8 cellular contexts compared by ENCODE assay signal in genomic region chr1:45499415-45499769, GRCh38. TPM values are rescaled to one million over a fixed set of nuclear protein-coding genes. Genes with fewer than 3 reads are reported as not detected.
DNase-seq lines count a peak whose midpoint lies in the region; ATAC-seq and TF ChIP-seq lines count a peak whose summit lies in the region.

No MANE protein-coding gene starts in this region.

- H3K4me3 Mint-ChIP-seq in type B pancreatic cell = peak overlapping the region; percentile 98

- no peak for TF ChIP-seq RAD21 in liver (IDR thresholded peaks at IDR 0.05)

- H3K4me3 ChIP-seq in DOHH2 (ENCODE audit: low read length) = peak overlapping the region; percentile 86
- peak overlapping the region; percentile 77 to 81 for H3K4me3 ChIP-seq in ascending aorta
- peak overlapping the region; percentile 53 to 77 (median 68) for H3K4me3 ChIP-seq in liver (ENCODE audit: low read depth in 1 of 3, low read length in 3 of 3)

- H4K20me1 ChIP-seq in DOHH2 (ENCODE audit: control insufficient read depth, insufficient read depth, low read depth, low read length) = no peaks in the 10 kb centered on the region

- H3K27me3 Mint-ChIP-seq in type B pancreatic cell = no peaks in the 10 kb centered on the region

- peak overlapping the region; percentile 84 for H3K27ac Mint-ChIP-seq in type B pancreatic cell

- H3K4me1 Mint-ChIP-seq in type B pancreatic cell (ENCODE audit: unreplicated experiment) = peaks cover 29% of the 10 kb centered on the region

- H3K27ac ChIP-seq in DOHH2 (ENCODE audit: low read depth, low read length) (no peak overlapping the region), ascending aorta (peak overlapping the region; percentile 26 to 54), liver (ENCODE audit: low read depth in 1 of 2, low read length in 2 of 2) (peak overlapping the region; percentile 45 to 58)

- WGBS in liver = 18% methylated on average over 7 of the region's 7 CpGs

- DNase-seq in ascending aorta (ENCODE audit: low spot score in 2 of 2) = no peak
- no peak for DNase-seq in type B pancreatic cell (ENCODE audit: extremely low spot score, unreplicated experiment)
- DNase-seq in DMS 273 (lab: John Stamatoyannopoulos, UW; ENCODE audit: unreplicated experiment) = no peak
- no peak for DNase-seq in stimulated activated CD4-positive, alpha-beta T cell treated with anti-CD3 and anti-CD28 coated beads, Interleukin-4, amount 100 ng/mL, for 4 hours

- peaks cover 17% of the 10 kb centered on the region for H3K79me2 ChIP-seq in DOHH2 (ENCODE audit: control insufficient read depth, low read length)

- peak overlapping the region; percentile 31 to 78 for H3K9ac ChIP-seq in liver (ENCODE audit: low read depth in 1 of 2, low read length in 2 of 2)

- ATAC-seq in HG02642 (IDR thresholded peaks at IDR 0.05; ENCODE audit: poor library complexity, unreplicated experiment) = peak; percentile 1
- ATAC-seq in HG02678 (IDR thresholded peaks at IDR 0.05; ENCODE audit: unreplicated experiment) = no peak

- H3K4me1 ChIP-seq in DOHH2 (ENCODE audit: control insufficient read depth, low read length) (peaks cover 20% of the 10 kb centered on the region), ascending aorta (peaks cover 8 to 11% of the 10 kb centered on the region in 2 donors), liver (ENCODE audit: control insufficient read depth in 4 of 4, insufficient read depth in 4 of 4, low read length in 3 of 4) (peaks cover 10 to 50% (median 38%) of the 10 kb centered on the region in 4 donors)

- H3K36me3 Mint-ChIP-seq in type B pancreatic cell = no peaks in the 10 kb centered on the region

- TF ChIP-seq CTCF in DOHH2 (IDR thresholded peaks at IDR 0.05; ENCODE audit: low read depth, low read length, poor library complexity, severe bottlenecking) (no peak), ascending aorta (IDR thresholded peaks at IDR 0.05) (no peak), liver (IDR thresholded peaks at IDR 0.05; ENCODE audit: low read depth, low read length, missing input control) (no peak), type B pancreatic cell (conservative IDR thresholded peaks at IDR 0.05) (no peak)

- H3K4me2 ChIP-seq in DOHH2 (ENCODE audit: low read length) = peak overlapping the region; percentile 95

- H3K36me3 ChIP-seq in DOHH2 (ENCODE audit: control insufficient read depth, low read length) = peaks cover 4% of the 10 kb centered on the region; the same call in 1 of the 2 replicates
- no peaks in the 10 kb centered on the region for H3K36me3 ChIP-seq in ascending aorta
- H3K36me3 ChIP-seq in liver (ENCODE audit: control insufficient read depth in 4 of 4, insufficient read depth in 3 of 4, low read depth in 1 of 4, low read length in 3 of 4) = no peaks in the 10 kb centered on the region

- H3K9me2 ChIP-seq in DOHH2 (replicated peaks; ENCODE audit: control insufficient read depth, low read length) = no peaks in the 10 kb centered on the region

- H3F3A ChIP-seq in DOHH2 (ENCODE audit: control insufficient read depth, insufficient read depth) = no peaks in the 10 kb centered on the region

- H3K9me3 ChIP-seq in DOHH2 (ENCODE audit: control insufficient read depth, insufficient read depth, low read length) (no peaks in the 10 kb centered on the region), ascending aorta (no peaks in the 10 kb centered on the region), liver (ENCODE audit: control insufficient read depth in 4 of 4, low read length in 3 of 4) (no peaks in the 10 kb centered on the region)

- no peaks in the 10 kb centered on the region for H3K9me3 Mint-ChIP-seq in type B pancreatic cell

- intact Hi-C loops in ascending aorta (cut with DNase I) = loop anchor here (10.0 kb wide), 3 partner anchors 305 to 695 kb away; partner anchors contain the start of genes BTBD19, DYNLT4, MAST2 and PIK3R3

- no peaks in the 10 kb centered on the region for H3K27me3 ChIP-seq in DOHH2 (ENCODE audit: control insufficient read depth, low read length)
- no peaks in the 10 kb centered on the region for H3K27me3 ChIP-seq in ascending aorta
- H3K27me3 ChIP-seq in liver (ENCODE audit: control insufficient read depth in 4 of 4, insufficient read depth in 4 of 4, low read length in 3 of 4) = no peaks in the 10 kb centered on the region

TF ChIP-seq in liver, 16 proteins besides CTCF, POLR2A, EP300 and RAD21:
- TF ChIP-seq RXRA (IDR thresholded peaks at IDR 0.05) = no peak
- TF ChIP-seq TAF1 (conservative IDR thresholded peaks at IDR 0.05) = no peak
- TF ChIP-seq, protein P1, sequence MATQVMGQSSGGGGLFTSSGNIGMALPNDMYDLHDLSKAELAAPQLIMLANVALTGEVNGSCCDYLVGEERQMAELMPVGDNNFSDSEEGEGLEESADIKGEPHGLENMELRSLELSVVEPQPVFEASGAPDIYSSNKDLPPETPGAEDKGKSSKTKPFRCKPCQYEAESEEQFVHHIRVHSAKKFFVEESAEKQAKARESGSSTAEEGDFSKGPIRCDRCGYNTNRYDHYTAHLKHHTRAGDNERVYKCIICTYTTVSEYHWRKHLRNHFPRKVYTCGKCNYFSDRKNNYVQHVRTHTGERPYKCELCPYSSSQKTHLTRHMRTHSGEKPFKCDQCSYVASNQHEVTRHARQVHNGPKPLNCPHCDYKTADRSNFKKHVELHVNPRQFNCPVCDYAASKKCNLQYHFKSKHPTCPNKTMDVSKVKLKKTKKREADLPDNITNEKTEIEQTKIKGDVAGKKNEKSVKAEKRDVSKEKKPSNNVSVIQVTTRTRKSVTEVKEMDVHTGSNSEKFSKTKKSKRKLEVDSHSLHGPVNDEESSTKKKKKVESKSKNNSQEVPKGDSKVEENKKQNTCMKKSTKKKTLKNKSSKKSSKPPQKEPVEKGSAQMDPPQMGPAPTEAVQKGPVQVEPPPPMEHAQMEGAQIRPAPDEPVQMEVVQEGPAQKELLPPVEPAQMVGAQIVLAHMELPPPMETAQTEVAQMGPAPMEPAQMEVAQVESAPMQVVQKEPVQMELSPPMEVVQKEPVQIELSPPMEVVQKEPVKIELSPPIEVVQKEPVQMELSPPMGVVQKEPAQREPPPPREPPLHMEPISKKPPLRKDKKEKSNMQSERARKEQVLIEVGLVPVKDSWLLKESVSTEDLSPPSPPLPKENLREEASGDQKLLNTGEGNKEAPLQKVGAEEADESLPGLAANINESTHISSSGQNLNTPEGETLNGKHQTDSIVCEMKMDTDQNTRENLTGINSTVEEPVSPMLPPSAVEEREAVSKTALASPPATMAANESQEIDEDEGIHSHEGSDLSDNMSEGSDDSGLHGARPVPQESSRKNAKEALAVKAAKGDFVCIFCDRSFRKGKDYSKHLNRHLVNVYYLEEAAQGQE (IDR thresholded peaks at IDR 0.05) = no peak
- no peak for TF ChIP-seq GABPA (IDR thresholded peaks at IDR 0.05 in 1 of 2, conservative IDR thresholded peaks at IDR 0.05 in 1 of 2)
- TF ChIP-seq FOXA2 (IDR thresholded peaks at IDR 0.05) = no peak
- no peak for TF ChIP-seq YY1 (IDR thresholded peaks at IDR 0.05)
- TF ChIP-seq SP1 (IDR thresholded peaks at IDR 0.05) = no peak
- TF ChIP-seq HNF4A (conservative IDR thresholded peaks at IDR 0.05) = no peak
- TF ChIP-seq FOXA1 (IDR thresholded peaks at IDR 0.05) = no peak
- no peak for TF ChIP-seq EGR1 (IDR thresholded peaks at IDR 0.05; ENCODE audit: low read depth in 2 of 2)
- TF ChIP-seq JUND (IDR thresholded peaks at IDR 0.05) = no peak
- TF ChIP-seq HNF4G (IDR thresholded peaks at IDR 0.05) = no peak
- no peak for TF ChIP-seq NR2F2 (IDR thresholded peaks at IDR 0.05)
- TF ChIP-seq, protein P2, sequence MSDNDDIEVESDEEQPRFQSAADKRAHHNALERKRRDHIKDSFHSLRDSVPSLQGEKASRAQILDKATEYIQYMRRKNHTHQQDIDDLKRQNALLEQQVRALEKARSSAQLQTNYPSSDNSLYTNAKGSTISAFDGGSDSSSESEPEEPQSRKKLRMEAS (IDR thresholded peaks at IDR 0.05) = no peak
- TF ChIP-seq, protein P3, sequence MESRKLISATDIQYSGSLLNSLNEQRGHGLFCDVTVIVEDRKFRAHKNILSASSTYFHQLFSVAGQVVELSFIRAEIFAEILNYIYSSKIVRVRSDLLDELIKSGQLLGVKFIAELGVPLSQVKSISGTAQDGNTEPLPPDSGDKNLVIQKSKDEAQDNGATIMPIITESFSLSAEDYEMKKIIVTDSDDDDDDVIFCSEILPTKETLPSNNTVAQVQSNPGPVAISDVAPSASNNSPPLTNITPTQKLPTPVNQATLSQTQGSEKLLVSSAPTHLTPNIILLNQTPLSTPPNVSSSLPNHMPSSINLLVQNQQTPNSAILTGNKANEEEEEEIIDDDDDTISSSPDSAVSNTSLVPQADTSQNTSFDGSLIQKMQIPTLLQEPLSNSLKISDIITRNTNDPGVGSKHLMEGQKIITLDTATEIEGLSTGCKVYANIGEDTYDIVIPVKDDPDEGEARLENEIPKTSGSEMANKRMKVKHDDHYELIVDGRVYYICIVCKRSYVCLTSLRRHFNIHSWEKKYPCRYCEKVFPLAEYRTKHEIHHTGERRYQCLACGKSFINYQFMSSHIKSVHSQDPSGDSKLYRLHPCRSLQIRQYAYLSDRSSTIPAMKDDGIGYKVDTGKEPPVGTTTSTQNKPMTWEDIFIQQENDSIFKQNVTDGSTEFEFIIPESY (IDR thresholded peaks at IDR 0.05) = no peak
- no peak for TF ChIP-seq ATF3 (IDR thresholded peaks at IDR 0.05)

RNA-seq across cellular contexts. Expression of gene CCDC163, which starts 0.5 kb away (rescaled TPM):
- total RNA-seq in ascending aorta = not detected
- under 1 TPM; 0.84 to 0.89 TPM for total RNA-seq in liver
- polyA plus RNA-seq in liver = 1 to 10 TPM in 1 of 2 donors, under 1 TPM in 1; 0.56 to 1.2 TPM
- total RNA-seq in type B pancreatic cell (ENCODE audit: low replicate concordance) = 1.0 and 2.0 TPM in 2 replicates

RNA-seq across cellular contexts. Expression of gene MMACHC, which starts 0.7 kb away (rescaled TPM):
- 3.6 TPM for total RNA-seq in ascending aorta
- total RNA-seq in liver = 10 to 100 TPM in 1 of 2 donors, 1 to 10 TPM in 1; 2.2 to 12.5 TPM
- polyA plus RNA-seq in liver = 10 to 100 TPM; 11.7 to 19.2 TPM
- 8.0 and 12.7 TPM in 2 replicates for total RNA-seq in type B pancreatic cell (ENCODE audit: low replicate concordance)

RNA-seq across cellular contexts. Expression of gene TESK2, which starts 8.4 kb away (rescaled TPM):
- 0.32 TPM for total RNA-seq in ascending aorta
- 1 to 10 TPM; 6.6 to 8.2 TPM for total RNA-seq in liver
- polyA plus RNA-seq in liver = 1 to 10 TPM; 2.4 to 3.8 TPM
- total RNA-seq in type B pancreatic cell (ENCODE audit: low replicate concordance) = 6.7 and 7.9 TPM in 2 replicates

RNA-seq across cellular contexts. Expression of gene PRDX1, which starts 22.3 kb away (rescaled TPM):
- total RNA-seq in ascending aorta (245 TPM), liver (100 to 1,000 TPM; 270 to 286 TPM), type B pancreatic cell (ENCODE audit: low replicate concordance) (255 and 335 TPM in 2 replicates)
- polyA plus RNA-seq in liver = 100 to 1,000 TPM; 508 to 623 TPM

RNA-seq across cellular contexts. Expression of gene AKR1A1, which starts 51.2 kb away (rescaled TPM):
- 77.5 TPM for total RNA-seq in ascending aorta
- 100 to 1,000 TPM in 1 of 2 donors, 10 to 100 TPM in 1; 86.3 to 240 TPM for total RNA-seq in liver
- polyA plus RNA-seq in liver = 100 to 1,000 TPM; 195 to 253 TPM
- 179 and 185 TPM in 2 replicates for total RNA-seq in type B pancreatic cell (ENCODE audit: low replicate concordance)
